In genomic region chr15:39830166-39830565, GRCh38 we compare ENCODE assay signal across 28 cellular contexts. TPM values are rescaled to one million over a fixed set of nuclear protein-coding genes. Genes with fewer than 3 reads are reported as not detected.
DNase-seq lines count a peak whose midpoint lies in the region; ATAC-seq and TF ChIP-seq lines count a peak whose summit lies in the region.
"Had no signal": no experiment of that assay in that cellular context is flagged by ENCODE, and none has a peak within 500 bp of the region (broad histone marks: within the 10 kb centered on the region; RNA-seq: fewer than 3 reads in every experiment).

No MANE protein-coding gene starts in this region.

- peak overlapping the region; percentile 22; the same call in 1 of the 2 replicates for H3K14ac ChIP-seq in IMR-90 (replicated peaks; ENCODE audit: low read depth, low read length)

- no peak overlapping the region for H3K4me3 ChIP-seq in IMR-90 (ENCODE audit: insufficient read depth, low read depth, low read length)
- no peak overlapping the region for H3K4me3 ChIP-seq in suprapubic skin
- H3K4me3 ChIP-seq: GM12878, GM23248, SJSA1 had no signal

- H2BK20ac ChIP-seq in IMR-90 (ENCODE audit: low read depth, low read length) = no peak overlapping the region

- 0 out of 2 replicates have a peak overlapping the region, but pooled peaks have one; percentile 34 for H3K18ac ChIP-seq in IMR-90 (ENCODE audit: low read depth, low read length)

- no peak overlapping the region for H4K91ac ChIP-seq in IMR-90 (ENCODE audit: insufficient read depth, low read depth, low read length)

- POLR2A ChIA-PET in IMR-90 (lab: Charles Lee; ENCODE audit: unreplicated experiment) = no interaction called here

- no TSS peak for BruUV-seq in IMR-90 (replicated peaks; lab: Mats Ljungman, UMichigan)

- peak overlapping the region; percentile 3 for H2BK5ac ChIP-seq in IMR-90 (ENCODE audit: low read depth, low read length, poor library complexity, severe bottlenecking)

- no peak overlapping the region for H3K9ac ChIP-seq in IMR-90 (ENCODE audit: low read depth, low read length)
- H3K9ac ChIP-seq: GM23248 had no signal

- DNase-seq in DMS79 (lab: John Stamatoyannopoulos, UW) (peak; percentile 22), IMR-90 (no peak), NCI-H510A treated with DMSO at 0.1 percent for 48 hours (lab: John Stamatoyannopoulos, UW) (peak; percentile 16), fibroblast of gingiva (ENCODE audit: low read depth) (peak; percentile 23), epidermal melanocyte (ENCODE audit: insufficient read length, low spot score) (no peak), suprapubic skin (ENCODE audit: low spot score in 2 of 2) (no peak)
- no peak for DNase-seq in stimulated activated effector memory CD8-positive, alpha-beta T cell treated with anti-CD3 and anti-CD28 coated beads, Interleukin-12 subunit alpha, Interleukin-12 subunit beta, amount 100 ng/mL, for 72 hours (ENCODE audit: low spot score in 2 of 2)
- DNase-seq: 8988T; ACHN; BE2C; CD8-positive, alpha-beta memory T cell; EL; GDM1; H9; KBM-7; NCI-H1048; NCI-H1694 treated with DMSO at 0.1 percent for 48 hours; NCI-H2081; NCI-H526; Right ventricle myocardium superior; RPMI8226; T-helper 1 cell had no signal

- H3K9me1 ChIP-seq in IMR-90 (ENCODE audit: insufficient read depth, low read length) = peaks cover 39% of the 10 kb centered on the region

- TF ChIP-seq CTCF in IMR-90 (conservative IDR thresholded peaks at IDR 0.05; ENCODE audit: low read depth, low read length) (no peak), suprapubic skin (IDR thresholded peaks at IDR 0.05) (no peak)

- H4K20me1 ChIP-seq in IMR-90 (ENCODE audit: insufficient read depth, low read length) = peaks cover 89% of the 10 kb centered on the region

- no peak overlapping the region for H4K8ac ChIP-seq in IMR-90 (ENCODE audit: low read depth in 2 of 2, low read length in 2 of 2)

- no peak overlapping the region for H3K56ac ChIP-seq in IMR-90 (ENCODE audit: extremely low read depth, insufficient read depth, low read length)

- no peak overlapping the region for H2BK15ac ChIP-seq in IMR-90 (ENCODE audit: low read depth, low read length)

- 0 out of 2 replicates have a peak, but pooled peaks have one; percentile 9 for ATAC-seq in IMR-90 (ENCODE audit: low read depth)
- ATAC-seq in stimulated activated effector memory CD8-positive, alpha-beta T cell treated with anti-CD3 and anti-CD28 coated beads, Interleukin-12 subunit alpha, Interleukin-12 subunit beta, amount 100 ng/mL, for 72 hours = no peak
- ATAC-seq in HG03442 (IDR thresholded peaks at IDR 0.05; ENCODE audit: unreplicated experiment) = no peak
- ATAC-seq: GM12878, HepG2 had no signal

- dilution Hi-C loops in IMR-90 (cut with HindIII; ENCODE audit: low sequenced_read_pairs, unreplicated experiment) = no loop called here

- CTCF ChIA-PET in IMR-90 (lab: Yijun Ruan, JAX) = no interaction called here

- peak overlapping the region; percentile 18; the same call in 1 of the 2 replicates for H3K4ac ChIP-seq in IMR-90 (ENCODE audit: low read depth, low read length)

- no peak overlapping the region for H3K27ac Mint-ChIP-seq in stimulated activated effector memory CD8-positive, alpha-beta T cell treated with anti-CD3 and anti-CD28 coated beads, Interleukin-12 subunit alpha, Interleukin-12 subunit beta, amount 100 ng/mL, for 72 hours
- H3K27ac Mint-ChIP-seq: CD14-positive monocyte; CD8-positive, alpha-beta memory T cell had no signal

- H3K23ac ChIP-seq in IMR-90 (ENCODE audit: low read depth, low read length) = no peak overlapping the region; the same call in 1 of the 2 replicates

- H3K27ac ChIP-seq in IMR-90 (ENCODE audit: insufficient read depth, low read length) (peak overlapping the region; percentile 3; the same call in 1 of the 2 replicates), suprapubic skin (no peak overlapping the region)
- H3K27ac ChIP-seq: GM23248, SJSA1 had no signal

- H2AK9ac ChIP-seq in IMR-90 (replicated peaks; ENCODE audit: low read depth, low read length, poor library complexity) = no peak overlapping the region

- H3K9me3 ChIP-seq in IMR-90 (ENCODE audit: control insufficient read depth, insufficient read depth, low read length) (no peaks in the 10 kb centered on the region), suprapubic skin (no peaks in the 10 kb centered on the region)
- H3K9me3 ChIP-seq: BE2C, SJSA1 had no signal

- H3K36me3 Mint-ChIP-seq in stimulated activated effector memory CD8-positive, alpha-beta T cell treated with anti-CD3 and anti-CD28 coated beads, Interleukin-12 subunit alpha, Interleukin-12 subunit beta, amount 100 ng/mL, for 72 hours = no peaks in the 10 kb centered on the region
- H3K36me3 Mint-ChIP-seq: CD14-positive monocyte; CD8-positive, alpha-beta memory T cell had no signal

- no peak overlapping the region for H3K4me2 ChIP-seq in IMR-90 (ENCODE audit: low read depth, low read length)

- no peak overlapping the region; the same call in 1 of the 2 replicates for H2BK120ac ChIP-seq in IMR-90 (ENCODE audit: low read depth, low read length)

- no peak overlapping the region for H2AK5ac ChIP-seq in IMR-90 (ENCODE audit: low read depth, low read length)

- no peak overlapping the region; the same call in 1 of the 2 replicates for H4K5ac ChIP-seq in IMR-90 (ENCODE audit: low read depth, low read length)

- no peaks in the 10 kb centered on the region for H3K27me3 ChIP-seq in IMR-90 (ENCODE audit: control insufficient read depth, insufficient read depth, low read length)
- H3K27me3 ChIP-seq in suprapubic skin = no peaks in the 10 kb centered on the region
- H3K27me3 ChIP-seq: BE2C, SJSA1 had no signal

- TF ChIP-seq RAD21 in IMR-90 (IDR thresholded peaks at IDR 0.05; ENCODE audit: low read length) = no peak

- in situ Hi-C loops in IMR-90 (cut with MboI; ENCODE audit: low sequenced_read_pairs) = no loop called here

- TF ChIP-seq POLR2A in IMR-90 (IDR thresholded peaks at IDR 0.05; ENCODE audit: low read depth, low read length) = no peak
- no peak for TF ChIP-seq POLR2A in suprapubic skin (IDR thresholded peaks at IDR 0.05)

- intact Hi-C loops in IMR-90 (cut with micrococcal nuclease) = loop anchor here (5.0 kb wide), 1 partner anchor 38 kb away; no protein-coding TSS in a partner anchor

- H3K4me3 Mint-ChIP-seq in stimulated activated effector memory CD8-positive, alpha-beta T cell treated with anti-CD3 and anti-CD28 coated beads, Interleukin-12 subunit alpha, Interleukin-12 subunit beta, amount 100 ng/mL, for 72 hours = no peak overlapping the region
- H3K4me3 Mint-ChIP-seq: CD14-positive monocyte; CD8-positive, alpha-beta memory T cell; H9 had no signal

- no peaks in the 10 kb centered on the region for H3K4me1 Mint-ChIP-seq in stimulated activated effector memory CD8-positive, alpha-beta T cell treated with anti-CD3 and anti-CD28 coated beads, Interleukin-12 subunit alpha, Interleukin-12 subunit beta, amount 100 ng/mL, for 72 hours
- H3K4me1 Mint-ChIP-seq: CD8-positive, alpha-beta memory T cell had no signal

- no peaks in the 10 kb centered on the region for H3K36me3 ChIP-seq in IMR-90 (ENCODE audit: control insufficient read depth, insufficient read depth, low read length)
- no peaks in the 10 kb centered on the region for H3K36me3 ChIP-seq in suprapubic skin
- H3K36me3 ChIP-seq: BE2C had no signal

- peaks cover 20% of the 10 kb centered on the region for H3K4me1 ChIP-seq in IMR-90 (ENCODE audit: control insufficient read depth, insufficient read depth, low read length)
- peaks cover 3% of the 10 kb centered on the region for H3K4me1 ChIP-seq in suprapubic skin
- H3K4me1 ChIP-seq: BE2C had no signal

- WGBS in IMR-90 (ENCODE audit: extremely low coverage in 2 of 2, insufficient read length in 1 of 2), 2 experiments = no CpG with 5 or more reads among the region's 1 CpG
- WGBS in suprapubic skin = 36% methylated on average over 1 of the region's 1 CpG

- no peak overlapping the region for H2AFZ ChIP-seq in IMR-90 (replicated peaks; ENCODE audit: low read length, poor library complexity)
- H2AFZ ChIP-seq: GM23248 had no signal

- no peaks in the 10 kb centered on the region for H3K9me3 Mint-ChIP-seq in stimulated activated effector memory CD8-positive, alpha-beta T cell treated with anti-CD3 and anti-CD28 coated beads, Interleukin-12 subunit alpha, Interleukin-12 subunit beta, amount 100 ng/mL, for 72 hours
- H3K9me3 Mint-ChIP-seq: CD8-positive, alpha-beta memory T cell had no signal

- no peak for TF ChIP-seq EP300 in suprapubic skin (IDR thresholded peaks at IDR 0.05)

- peaks cover 42 to 86% of the 10 kb centered on the region in 2 experiments for H3K79me1 ChIP-seq in IMR-90 (ENCODE audit: low read depth in 1 of 2, low read length in 2 of 2)

TF ChIP-seq in IMR-90, 13 proteins besides CTCF, POLR2A, EP300 and RAD21 (continues in another document):
- TF ChIP-seq USF2 (IDR thresholded peaks at IDR 0.05; ENCODE audit: low read depth, low read length) = no peak
- no peak for TF ChIP-seq BHLHE40 (IDR thresholded peaks at IDR 0.05; ENCODE audit: low read depth, low read length)
- no peak for TF ChIP-seq CHD1 (IDR thresholded peaks at IDR 0.05; ENCODE audit: low read depth, low read length)
- no peak for TF ChIP-seq RCOR1 (IDR thresholded peaks at IDR 0.05; ENCODE audit: insufficient replicate concordance, low read length)
- no peak for TF ChIP-seq RFX5 (IDR thresholded peaks at IDR 0.05; ENCODE audit: low read depth, low read length)
- TF ChIP-seq MXI1 (IDR thresholded peaks at IDR 0.05; ENCODE audit: borderline replicate concordance, low read depth, low read length) = no peak
- TF ChIP-seq NFE2L2 (IDR thresholded peaks at IDR 0.05; ENCODE audit: low read depth, low read length) = no peak
- no peak for TF ChIP-seq MAZ (IDR thresholded peaks at IDR 0.05; ENCODE audit: borderline replicate concordance, low read depth, low read length)
- no peak for TF ChIP-seq SMC3 (IDR thresholded peaks at IDR 0.05; ENCODE audit: low read depth, low read length)
- no peak for TF ChIP-seq FOS (IDR thresholded peaks at IDR 0.05; ENCODE audit: low read depth, low read length)
- TF ChIP-seq MAFK (IDR thresholded peaks at IDR 0.05; ENCODE audit: low read depth, low read length) = no peak
- no peak for TF ChIP-seq CEBPB (IDR thresholded peaks at IDR 0.05; ENCODE audit: low read depth, low read length)

RNA-seq across cellular contexts. Expression of gene FSIP1, which starts 47.5 kb away (rescaled TPM):
- total RNA-seq in IMR-90 (2012; rRNA removed) (0.18 and 0.56 TPM in 2 replicates), suprapubic skin (under 1 TPM in 2 of 4 donors, not detected in 2; 0.21 to 0.24 TPM)
- 0.03 and 0.10 TPM in 2 replicates for polyA plus RNA-seq in IMR-90 (2012; rRNA removed)
- 0.01 and 0.02 TPM in 2 replicates for polyA plus RNA-seq in IMR-90 (2012; cell fraction: cytosol; rRNA removed)
- 0.11 TPM in 1 of 2 replicates, not detected in the other for polyA plus RNA-seq in IMR-90 (2012; cell fraction: nucleus; rRNA removed; ENCODE audit: low replicate concordance)
- polyA plus RNA-seq: HepG2 had no signal

Comparison
In these comparisons a context has a peak if more than half of its experiments do, and no peak if none do; other contexts are left out.
1. DNase-seq: peak in DMS79 (single experiment), NCI-H510A treated with DMSO at 0.1 percent for 48 hours (single experiment) and fibroblast of gingiva (single experiment); none in IMR-90 (single experiment), stimulated activated effector memory CD8-positive, alpha-beta T cell treated with anti-CD3 and anti-CD28 coated beads, Interleukin-12 subunit alpha, Interleukin-12 subunit beta, amount 100 ng/mL, for 72 hours (0 of 2), epidermal melanocyte (single experiment) and suprapubic skin (0 of 2).